8 cellular contexts compared by ENCODE assay signal in genomic region chr5:149731617-149732400, GRCh38.
A peak's percentile ranks its signal among the peaks of the same experiment; 100 is the strongest.
DNase-seq lines count a peak whose midpoint lies in the region; ATAC-seq and TF ChIP-seq lines count a peak whose summit lies in the region.

No MANE protein-coding gene starts in this region.

- ATAC-seq in GM21529 (IDR thresholded peaks at IDR 0.05; ENCODE audit: unreplicated experiment): peak; percentile 54

- no peak for TF ChIP-seq CTCF in astrocyte of the cerebellum (IDR thresholded peaks at IDR 0.05; ENCODE audit: low read depth, low read length, missing control alignments)

- peak overlapping the region; percentile 59 for H3K4me3 ChIP-seq in astrocyte of the cerebellum (ENCODE audit: low read depth, low read length)

- TF ChIP-seq RAD21 in Ishikawa (IDR thresholded peaks at IDR 0.05; ENCODE audit: low read depth): no peak

- DNase-seq in DMS 273 (lab: John Stamatoyannopoulos, UW; ENCODE audit: unreplicated experiment): peak; percentile 93
- peak; percentile 35 to 76 (median 63) for DNase-seq in T-helper 2 cell
- peak; percentile 24 for DNase-seq in astrocyte of the cerebellum (ENCODE audit: low read depth)
- DNase-seq in hypothalamus (lab: John Stamatoyannopoulos, UW): peak in 39 of 51 donors; percentile 13 to 69 (median 48)
- DNase-seq in retina: peak; percentile 72
- DNase-seq in amniotic stem cell (lab: John Stamatoyannopoulos, UW): no peak

- in situ Hi-C loops in astrocyte of the cerebellum (cut with HindIII; ENCODE audit: low sequenced_read_pairs): no loop called here

- no peak for TF ChIP-seq EP300 in Ishikawa (IDR thresholded peaks at IDR 0.05; ENCODE audit: borderline replicate concordance)

TF ChIP-seq in Ishikawa, 13 proteins besides CTCF, POLR2A, EP300 and RAD21:
- TF ChIP-seq TCF12 (IDR thresholded peaks at IDR 0.05; ENCODE audit: low read depth) (no peak), TEAD4 (IDR thresholded peaks at IDR 0.05) (no peak), MAX (IDR thresholded peaks at IDR 0.05) (peak; percentile 46; the same call in 1 of the 2 replicates), EGR1 (IDR thresholded peaks at IDR 0.05) (no peak), FOXM1 (IDR thresholded peaks at IDR 0.05; ENCODE audit: borderline replicate concordance, low read depth) (no peak), CREB1 (IDR thresholded peaks at IDR 0.05; ENCODE audit: low read depth) (no peak), CEBPB (IDR thresholded peaks at IDR 0.05) (no peak), ZBTB7A (IDR thresholded peaks at IDR 0.05; ENCODE audit: low read depth) (no peak), TAF1 (IDR thresholded peaks at IDR 0.05; ENCODE audit: low read depth) (no peak), NFIC (IDR thresholded peaks at IDR 0.05) (no peak), YY1 (IDR thresholded peaks at IDR 0.05; ENCODE audit: low read depth) (no peak)
- TF ChIP-seq, protein P1, sequence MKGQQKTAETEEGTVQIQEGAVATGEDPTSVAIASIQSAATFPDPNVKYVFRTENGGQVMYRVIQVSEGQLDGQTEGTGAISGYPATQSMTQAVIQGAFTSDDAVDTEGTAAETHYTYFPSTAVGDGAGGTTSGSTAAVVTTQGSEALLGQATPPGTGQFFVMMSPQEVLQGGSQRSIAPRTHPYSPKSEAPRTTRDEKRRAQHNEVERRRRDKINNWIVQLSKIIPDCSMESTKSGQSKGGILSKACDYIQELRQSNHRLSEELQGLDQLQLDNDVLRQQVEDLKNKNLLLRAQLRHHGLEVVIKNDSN (IDR thresholded peaks at IDR 0.05): peak; percentile 54
- TF ChIP-seq, protein P2, sequence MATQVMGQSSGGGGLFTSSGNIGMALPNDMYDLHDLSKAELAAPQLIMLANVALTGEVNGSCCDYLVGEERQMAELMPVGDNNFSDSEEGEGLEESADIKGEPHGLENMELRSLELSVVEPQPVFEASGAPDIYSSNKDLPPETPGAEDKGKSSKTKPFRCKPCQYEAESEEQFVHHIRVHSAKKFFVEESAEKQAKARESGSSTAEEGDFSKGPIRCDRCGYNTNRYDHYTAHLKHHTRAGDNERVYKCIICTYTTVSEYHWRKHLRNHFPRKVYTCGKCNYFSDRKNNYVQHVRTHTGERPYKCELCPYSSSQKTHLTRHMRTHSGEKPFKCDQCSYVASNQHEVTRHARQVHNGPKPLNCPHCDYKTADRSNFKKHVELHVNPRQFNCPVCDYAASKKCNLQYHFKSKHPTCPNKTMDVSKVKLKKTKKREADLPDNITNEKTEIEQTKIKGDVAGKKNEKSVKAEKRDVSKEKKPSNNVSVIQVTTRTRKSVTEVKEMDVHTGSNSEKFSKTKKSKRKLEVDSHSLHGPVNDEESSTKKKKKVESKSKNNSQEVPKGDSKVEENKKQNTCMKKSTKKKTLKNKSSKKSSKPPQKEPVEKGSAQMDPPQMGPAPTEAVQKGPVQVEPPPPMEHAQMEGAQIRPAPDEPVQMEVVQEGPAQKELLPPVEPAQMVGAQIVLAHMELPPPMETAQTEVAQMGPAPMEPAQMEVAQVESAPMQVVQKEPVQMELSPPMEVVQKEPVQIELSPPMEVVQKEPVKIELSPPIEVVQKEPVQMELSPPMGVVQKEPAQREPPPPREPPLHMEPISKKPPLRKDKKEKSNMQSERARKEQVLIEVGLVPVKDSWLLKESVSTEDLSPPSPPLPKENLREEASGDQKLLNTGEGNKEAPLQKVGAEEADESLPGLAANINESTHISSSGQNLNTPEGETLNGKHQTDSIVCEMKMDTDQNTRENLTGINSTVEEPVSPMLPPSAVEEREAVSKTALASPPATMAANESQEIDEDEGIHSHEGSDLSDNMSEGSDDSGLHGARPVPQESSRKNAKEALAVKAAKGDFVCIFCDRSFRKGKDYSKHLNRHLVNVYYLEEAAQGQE (IDR thresholded peaks at IDR 0.05; ENCODE audit: low read depth): no peak
